ENCODE assay signal across 8 cellular contexts in genomic region chr1:47333922-47334764, GRCh38.
DNase-seq lines count a peak whose midpoint lies in the region; ATAC-seq lines count a peak whose summit lies in the region.

No MANE protein-coding gene starts in this region.

- H3K27me3 ChIP-seq in mucosa of rectum (ENCODE audit: control insufficient read depth in 2 of 2, insufficient read depth in 2 of 2, low read length in 2 of 2), result no peaks in the 10 kb centered on the region

- peaks cover 16 to 26% of the 10 kb centered on the region in 2 donors for H3K4me1 ChIP-seq in mucosa of rectum (ENCODE audit: control insufficient read depth in 2 of 2, insufficient read depth in 2 of 2, low read length in 2 of 2)

- ATAC-seq in GM19397 (IDR thresholded peaks at IDR 0.05; ENCODE audit: unreplicated experiment), result peak; percentile 89
- ATAC-seq in HG03558 (IDR thresholded peaks at IDR 0.05; ENCODE audit: extremely low read depth, unreplicated experiment), result peak; percentile 49

- H3K9me3 ChIP-seq in mucosa of rectum (ENCODE audit: control insufficient read depth in 2 of 2, low read length in 2 of 2), result no peaks in the 10 kb centered on the region

- H3K27ac ChIP-seq in epithelial cell of prostate (peak overlapping the region; percentile 93), mucosa of rectum (ENCODE audit: low read depth in 2 of 2, low read length in 2 of 2) (peak overlapping the region; percentile 98 to 99)

- H3K9ac ChIP-seq in mucosa of rectum (ENCODE audit: low read depth in 1 of 2, low read length in 2 of 2), result peak overlapping the region; percentile 94 to 98

- H3K36me3 ChIP-seq in mucosa of rectum (ENCODE audit: control insufficient read depth in 2 of 2, insufficient read depth in 2 of 2, low read length in 2 of 2), result no peaks in the 10 kb centered on the region

- DNase-seq in COR-L47 (lab: John Stamatoyannopoulos, UW), result peak; percentile 43
- peak; percentile 65 to 75 for DNase-seq in NOMO-1 (lab: John Stamatoyannopoulos, UW; ENCODE audit: unreplicated experiment in 2 of 2)
- DNase-seq in activated CD8-positive, alpha-beta memory T cell treated with anti-CD3 and anti-CD28 coated beads, Interleukin-2, amount 50 U/mL, for 48 hours, result peak; percentile 86
- DNase-seq in epithelial cell of prostate (ENCODE audit: low read depth, low spot score), result no peak
- DNase-seq in stimulated activated CD8-positive, alpha-beta memory T cell treated with anti-CD3 and anti-CD28 coated beads, Interleukin-4, amount 100 ng/mL, for 48 hours, result peak; percentile 81

- peak overlapping the region; percentile 95 to 99 for H3K4me3 ChIP-seq in mucosa of rectum (ENCODE audit: low read length in 2 of 2)
